26 cellular contexts compared by ENCODE assay signal in genomic region chr15:85000937-85001336, GRCh38. TPM values are rescaled to one million over a fixed set of nuclear protein-coding genes. Genes with fewer than 3 reads are reported as not detected.
DNase-seq lines count a peak whose midpoint lies in the region; ATAC-seq and TF ChIP-seq lines count a peak whose summit lies in the region.
"Had no signal": no experiment of that assay in that cellular context is flagged by ENCODE, and none has a peak within 500 bp of the region (broad histone marks: within the 10 kb centered on the region; RNA-seq: fewer than 3 reads in every experiment).

No MANE protein-coding gene starts in this region.

- DNase-seq in breast epithelium (ENCODE audit: low spot score in 2 of 2) (no peak), MCF 10A (ENCODE audit: unreplicated experiment) (no peak), dermis blood vessel endothelial cell (peak; percentile 61), mucosa of descending colon (no peak), tibial artery (no peak)
- DNase-seq in stimulated activated naive CD4-positive, alpha-beta T cell (lab: John Stamatoyannopoulos, UW): no peak
- DNase-seq: 8988T; activated CD4-positive, alpha-beta T cell treated with anti-CD3 and anti-CD28 coated beads for 48 hours; activated CD8-positive, alpha-beta memory T cell treated with anti-CD3 and anti-CD28 coated beads, Interleukin-2, amount 10 ng/mL, durations not matched to agents 7 days and 5 days; activated naive CD4-positive, alpha-beta T cell treated with anti-CD3 and anti-CD28 coated beads, Interleukin-2, amount 10 ng/mL, durations not matched to agents 7 days and 5 days; central memory CD4-positive, alpha-beta T cell; COR-L47; effector CD4-positive, alpha-beta T cell; erythroblast; foreskin melanocyte; GM23248; KBM-7; mesendoderm; NCI-H146; NCI-H510A treated with DMSO at 0.1 percent for 48 hours; NK-92 treated with Interleukin-12 subunit alpha and Interleukin-12 subunit beta, amount 100 ng/mL, for 24 hours; ovary had no signal

- no peaks in the 10 kb centered on the region for H3K36me3 Mint-ChIP-seq in MCF 10A (ENCODE audit: insufficient read depth, unreplicated experiment)
- H3K36me3 Mint-ChIP-seq: activated CD8-positive, alpha-beta memory T cell treated with anti-CD3 and anti-CD28 coated beads, Interleukin-2, amount 10 ng/mL, durations not matched to agents 7 days and 5 days; natural killer cell treated with Interleukin-12 subunit alpha and Interleukin-12 subunit beta and Interleukin-15 and Interleukin-18, amount 100 ng/mL, for 72 hours had no signal

- H3K27me3 ChIP-seq in breast epithelium: no peaks in the 10 kb centered on the region
- no peaks in the 10 kb centered on the region for H3K27me3 ChIP-seq in tibial artery
- H3K27me3 ChIP-seq: ovary had no signal

- CTCF ChIA-PET in MCF 10A (lab: Yijun Ruan, JAX): interaction anchor here (0.8 to 1.1 kb wide), 3 partner anchors 10 to 43 kb away, joined by 3 read pairs; no protein-coding TSS in a partner anchor

- TF ChIP-seq POLR2A in breast epithelium (IDR thresholded peaks at IDR 0.05): no peak

- POLR2A ChIA-PET in MCF 10A (lab: Yijun Ruan, JAX): interaction anchor here (1.3 kb wide), 1 partner anchor 13 kb away, joined by 5 read pairs; no protein-coding TSS in a partner anchor

- H3K36me3 ChIP-seq in breast epithelium (no peaks in the 10 kb centered on the region), mucosa of descending colon (ENCODE audit: low read depth) (no peaks in the 10 kb centered on the region), tibial artery (no peaks in the 10 kb centered on the region)
- H3K36me3 ChIP-seq: ovary had no signal

- H3K4me1 ChIP-seq in breast epithelium (no peaks in the 10 kb centered on the region), mucosa of descending colon (ENCODE audit: low read depth) (peaks cover 30% of the 10 kb centered on the region), tibial artery (peaks cover 0 to 62% (median 18%) of the 10 kb centered on the region in 4 donors)

- H3K9me3 ChIP-seq in breast epithelium (no peaks in the 10 kb centered on the region), mucosa of descending colon (no peaks in the 10 kb centered on the region), tibial artery (no peaks in the 10 kb centered on the region)
- H3K9me3 ChIP-seq: ovary had no signal

- no peak for TF ChIP-seq CTCF in breast epithelium (IDR thresholded peaks at IDR 0.05)
- no peak for TF ChIP-seq CTCF in MCF 10A (IDR thresholded peaks at IDR 0.05; ENCODE audit: unreplicated experiment)
- no peak for TF ChIP-seq CTCF in mucosa of descending colon (IDR thresholded peaks at IDR 0.05)
- no peak for TF ChIP-seq CTCF in tibial artery (IDR thresholded peaks at IDR 0.05)

- H3K27me3 Mint-ChIP-seq in MCF 10A (ENCODE audit: insufficient read depth, unreplicated experiment): no peaks in the 10 kb centered on the region
- H3K27me3 Mint-ChIP-seq: activated CD8-positive, alpha-beta memory T cell treated with anti-CD3 and anti-CD28 coated beads, Interleukin-2, amount 10 ng/mL, durations not matched to agents 7 days and 5 days; activated naive CD4-positive, alpha-beta T cell treated with anti-CD3 and anti-CD28 coated beads, Interleukin-2, amount 10 ng/mL, durations not matched to agents 7 days and 5 days; natural killer cell treated with Interleukin-12 subunit alpha and Interleukin-12 subunit beta and Interleukin-15 and Interleukin-18, amount 100 ng/mL, for 72 hours had no signal

- H3K27ac ChIP-seq in breast epithelium (peak overlapping the region; percentile 12 to 72), tibial artery (peak overlapping the region; percentile 59 to 62)
- H3K27ac ChIP-seq: GM23248 had no signal

- BruUV-seq in MCF 10A (replicated peaks; lab: Mats Ljungman, UMichigan): no TSS peak

- H3K4me3 ChIP-seq in breast epithelium: no peak overlapping the region
- no peak overlapping the region for H3K4me3 ChIP-seq in mucosa of descending colon
- H3K4me3 ChIP-seq in tibial artery: no peak overlapping the region
- H3K4me3 ChIP-seq: GM23248, ovary had no signal

- no peak overlapping the region for H3K27ac Mint-ChIP-seq in MCF 10A (ENCODE audit: low read depth, unreplicated experiment)
- H3K27ac Mint-ChIP-seq: activated CD8-positive, alpha-beta memory T cell treated with anti-CD3 and anti-CD28 coated beads, Interleukin-2, amount 10 ng/mL, durations not matched to agents 7 days and 5 days; activated naive CD4-positive, alpha-beta T cell treated with anti-CD3 and anti-CD28 coated beads, Interleukin-2, amount 10 ng/mL, durations not matched to agents 7 days and 5 days; natural killer cell treated with Interleukin-12 subunit alpha and Interleukin-12 subunit beta and Interleukin-15 and Interleukin-18, amount 100 ng/mL, for 72 hours had no signal

- no peaks in the 10 kb centered on the region for H3K9me3 Mint-ChIP-seq in MCF 10A (ENCODE audit: unreplicated experiment)
- H3K9me3 Mint-ChIP-seq: activated naive CD4-positive, alpha-beta T cell treated with anti-CD3 and anti-CD28 coated beads, Interleukin-2, amount 10 ng/mL, durations not matched to agents 7 days and 5 days; natural killer cell treated with Interleukin-12 subunit alpha and Interleukin-12 subunit beta and Interleukin-15 and Interleukin-18, amount 100 ng/mL, for 72 hours had no signal

- H3K4me3 Mint-ChIP-seq in MCF 10A (ENCODE audit: unreplicated experiment): no peak overlapping the region
- H3K4me3 Mint-ChIP-seq: activated CD8-positive, alpha-beta memory T cell treated with anti-CD3 and anti-CD28 coated beads, Interleukin-2, amount 10 ng/mL, durations not matched to agents 7 days and 5 days; activated naive CD4-positive, alpha-beta T cell treated with anti-CD3 and anti-CD28 coated beads, Interleukin-2, amount 10 ng/mL, durations not matched to agents 7 days and 5 days; natural killer cell treated with Interleukin-12 subunit alpha and Interleukin-12 subunit beta and Interleukin-15 and Interleukin-18, amount 100 ng/mL, for 72 hours had no signal

- intact Hi-C loops in breast epithelium (cut with DNase I; ENCODE audit: low total_unique reads): no loop called here
- intact Hi-C loops in MCF 10A (cut with micrococcal nuclease): no loop called here
- intact Hi-C loops in mucosa of descending colon (cut with DNase I, micrococcal nuclease): no loop called here
- intact Hi-C loops in tibial artery (cut with DNase I; ENCODE audit: low total_unique reads): no loop called here

- H3K4me1 Mint-ChIP-seq in MCF 10A (ENCODE audit: insufficient read depth, unreplicated experiment): peaks cover 4% of the 10 kb centered on the region

- peak; percentile 71 for ATAC-seq in mucosa of descending colon
- no peak for ATAC-seq in HG03045 (IDR thresholded peaks at IDR 0.05; ENCODE audit: unreplicated experiment)
- ATAC-seq in HG02852 (IDR thresholded peaks at IDR 0.05; ENCODE audit: unreplicated experiment): no peak
- ATAC-seq: activated CD8-positive, alpha-beta memory T cell treated with anti-CD3 and anti-CD28 coated beads, Interleukin-2, amount 10 ng/mL, durations not matched to agents 7 days and 5 days; natural killer cell treated with Interleukin-12 subunit alpha and Interleukin-12 subunit beta and Interleukin-15 and Interleukin-18, amount 100 ng/mL, for 72 hours; Panc1 had no signal

RNA-seq across cellular contexts. Expression of gene PDE8A, which starts 19.3 kb away (rescaled TPM):
- 10 to 100 TPM; 45.1 to 60.5 (median 58.3) TPM for total RNA-seq in breast epithelium
- total RNA-seq in MCF 10A (2022): 27.3 and 27.4 TPM in 2 replicates
- 69.8 and 85.3 TPM in 2 replicates for total RNA-seq in dermis blood vessel endothelial cell
- 100 to 1,000 TPM in 1 of 3 donors, 10 to 100 TPM in 2; 79.7 to 117 (median 98.3) TPM for total RNA-seq in mucosa of descending colon
